14 cellular contexts compared by ENCODE assay signal in the genomic region with DNA sequence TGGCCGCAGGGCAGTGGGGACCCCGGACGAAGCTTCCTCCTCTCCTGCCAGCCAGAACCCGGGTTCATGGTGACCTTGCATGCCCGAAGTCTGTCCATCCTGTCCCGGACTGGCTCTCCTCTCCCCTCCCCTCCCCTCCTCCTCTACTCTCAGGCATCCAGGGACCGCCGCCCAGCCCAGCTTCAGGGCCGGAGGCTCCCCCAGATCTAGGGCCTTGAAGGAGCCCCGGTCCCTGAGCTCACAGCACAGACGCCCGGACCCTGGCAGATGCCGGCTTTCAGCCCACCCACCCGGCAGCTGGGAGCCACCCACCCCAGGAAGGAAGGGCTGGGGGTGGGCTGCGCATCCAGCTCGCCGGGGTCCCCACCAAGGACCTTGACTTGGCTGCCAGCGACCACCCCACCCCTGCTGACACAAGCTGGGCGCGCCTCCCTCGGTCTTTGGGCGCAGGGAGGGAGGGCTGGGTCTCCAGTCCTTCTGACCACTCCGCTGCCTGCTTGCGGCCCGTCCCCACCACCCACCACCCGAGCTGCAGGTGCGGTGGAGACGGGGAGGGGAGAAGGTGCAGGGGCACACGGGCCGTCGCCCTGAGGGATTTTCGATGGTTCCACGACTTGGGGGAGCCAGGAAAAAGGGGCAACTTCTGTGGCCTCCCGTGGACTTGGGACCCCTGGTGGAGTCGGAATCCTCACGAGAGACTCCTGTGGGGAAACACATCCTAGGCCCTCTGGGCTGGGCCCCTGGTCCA. TPM values are rescaled to one million over a fixed set of nuclear protein-coding genes. Genes with fewer than 3 reads are reported as not detected.
A peak's percentile ranks its signal among the peaks of the same experiment; 100 is the strongest.
DNase-seq lines count a peak whose midpoint lies in the region; ATAC-seq and TF ChIP-seq lines count a peak whose summit lies in the region.
"Had no signal": no experiment of that assay in that cellular context is flagged by ENCODE, and none has a peak within 500 bp of the region (broad histone marks: within the 10 kb centered on the region; RNA-seq: fewer than 3 reads in every experiment).

No MANE protein-coding gene starts in this region.

- H3K9me3 ChIP-seq in body of pancreas (no peaks in the 10 kb centered on the region), iPS-18a (ENCODE audit: control insufficient read depth, low read depth, low read length) (no peaks in the 10 kb centered on the region), gastrocnemius medialis (no peaks in the 10 kb centered on the region), Karpas-422 (ENCODE audit: low read length) (no peaks in the 10 kb centered on the region)

- H4K20me1 ChIP-seq in Karpas-422 (ENCODE audit: insufficient read depth, low read depth, low read length), result peaks cover 16% of the 10 kb centered on the region

- H3K27me3 ChIP-seq in body of pancreas, result peaks cover 0 to 27% of the 10 kb centered on the region in 2 donors
- H3K27me3 ChIP-seq in iPS-18a (ENCODE audit: control insufficient read depth, insufficient read depth, low read length), result no peaks in the 10 kb centered on the region
- H3K27me3 ChIP-seq in gastrocnemius medialis, result peaks cover 9 to 37% (median 33%) of the 10 kb centered on the region in 3 donors
- no peaks in the 10 kb centered on the region for H3K27me3 ChIP-seq in Karpas-422 (ENCODE audit: low read length)

- intact Hi-C loops in body of pancreas (cut with DNase I) (loop anchor here (10.0 kb wide), 1 partner anchor 321 kb away; the partner anchor contains the start of gene PTK6), gastrocnemius medialis (cut with DNase I; ENCODE audit: low total_unique reads) (no loop called here)

- H3K4me2 ChIP-seq in Karpas-422 (ENCODE audit: low read depth, low read length, poor library complexity, severe bottlenecking), result no peak overlapping the region

- in situ Hi-C loops in gastrocnemius medialis (cut with MboI; ENCODE audit: low sequenced_read_pairs in 4 of 4), result no loop called here

- H3K27ac ChIP-seq in body of pancreas (no peak overlapping the region), iPS-18a (ENCODE audit: low read length) (no peak overlapping the region), gastrocnemius medialis (peak overlapping the region; percentile 70 to 84 (median 78)), Karpas-422 (ENCODE audit: low read length) (no peak overlapping the region)

- WGBS in body of pancreas, 2 donors, result 10 to 12% methylated on average over 5 to 35 of the region's 36 CpGs

- H3K79me2 ChIP-seq in Karpas-422 (ENCODE audit: low read length), result no peaks in the 10 kb centered on the region

- H3K36me3 ChIP-seq in body of pancreas (replicated peaks in 1 of 2; ENCODE audit: insufficient read depth in 1 of 2, low read depth in 2 of 2) (no peaks in the 10 kb centered on the region), iPS-18a (ENCODE audit: control insufficient read depth, low read depth, low read length) (no peaks in the 10 kb centered on the region), gastrocnemius medialis (no peaks in the 10 kb centered on the region), Karpas-422 (ENCODE audit: insufficient read depth, low read length) (no peaks in the 10 kb centered on the region)

- peak; percentile 2 for ATAC-seq in body of pancreas
- ATAC-seq in gastrocnemius medialis, result no peak
- no peak for ATAC-seq in HG02970 (IDR thresholded peaks at IDR 0.05; ENCODE audit: low FRiP score, unreplicated experiment)
- ATAC-seq: activated T-cell treated with anti-CD3 and anti-CD28 coated beads, Interleukin-2, amount 50 U/mL, for 4 hours had no signal

- H3K4me1 ChIP-seq in body of pancreas (peaks cover 25% of the 10 kb centered on the region), iPS-18a (ENCODE audit: control insufficient read depth, low read depth, low read length) (peaks cover 27% of the 10 kb centered on the region), gastrocnemius medialis (peaks cover 33 to 48% of the 10 kb centered on the region in 2 donors), Karpas-422 (ENCODE audit: low read length) (no peaks in the 10 kb centered on the region)

- H3K9me2 ChIP-seq in Karpas-422 (replicated peaks; ENCODE audit: insufficient read depth, low read length), result no peaks in the 10 kb centered on the region

- DNase-seq in EH (ENCODE audit: low read depth) (peak; percentile 18), body of pancreas (no peak), gastrocnemius medialis (no peak), RKO (ENCODE audit: low spot score) (no peak), SIG-M5 treated with dmso at 0.1 percent for 504 hours (lab: John Stamatoyannopoulos, UW; ENCODE audit: unreplicated experiment) (no peak), Karpas-422 (no peak)
- DNase-seq: activated T-cell treated with anti-CD3 and anti-CD28 coated beads, Interleukin-2, amount 50 U/mL, for 4 hours; midbrain; RPMI8226 had no signal

- no peak overlapping the region for H2AFZ ChIP-seq in Karpas-422 (ENCODE audit: low read length)

- H3K4me3 ChIP-seq in body of pancreas (no peak overlapping the region), iPS-18a (ENCODE audit: low read length) (peak overlapping the region; percentile 29), gastrocnemius medialis (peak overlapping the region in 3 of 4 donors; percentile 23 to 49 (median 42)), Karpas-422 (ENCODE audit: low read length) (no peak overlapping the region)

- TF ChIP-seq CTCF in body of pancreas (IDR thresholded peaks at IDR 0.05) (no peak), gastrocnemius medialis (IDR thresholded peaks at IDR 0.05 in 4 of 5, conservative IDR thresholded peaks at IDR 0.05 in 1 of 5) (no peak)

- no peak overlapping the region for H3K9ac ChIP-seq in iPS-18a (ENCODE audit: low read length)
- H3K9ac ChIP-seq in Karpas-422 (ENCODE audit: low read length), result no peak overlapping the region

- TF ChIP-seq POLR2A in body of pancreas (IDR thresholded peaks at IDR 0.05) (no peak), gastrocnemius medialis (IDR thresholded peaks at IDR 0.05) (no peak)

RNA-seq across cellular contexts. Expression of gene ABHD16B, which starts 5.8 kb away (rescaled TPM):
- total RNA-seq in body of pancreas (not detected), gastrocnemius medialis (not detected)
- total RNA-seq in Karpas-422 (2014; rRNA removed; shearing (Covaris generic); ENCODE audit: low replicate concordance), result not detected in 2 replicates
- total RNA-seq: activated T-cell treated with anti-CD3 and anti-CD28 coated beads, Interleukin-2, amount 50 U/mL, for 4 hours; B cell; fibroblast of villous mesenchyme; LHCN-M2 had no signal

RNA-seq across cellular contexts. Expression of gene TPD52L2, which starts 9.5 kb away (rescaled TPM):
- total RNA-seq in body of pancreas, result 10 to 100 TPM; 31.4 to 47.1 TPM
- total RNA-seq in gastrocnemius medialis, result 10 to 100 TPM; 57.7 to 92.4 (median 59.8) TPM
- total RNA-seq in Karpas-422 (2014; rRNA removed; shearing (Covaris generic); ENCODE audit: low replicate concordance), result 25.9 and 38.3 TPM in 2 replicates

RNA-seq across cellular contexts. Expression of gene ZBTB46, which starts 24.5 kb away (rescaled TPM):
- total RNA-seq in body of pancreas, result 1 to 10 TPM; 4.3 to 5.4 TPM
- total RNA-seq in gastrocnemius medialis, result 1 to 10 TPM; 4.3 to 7.1 (median 5.6) TPM
- total RNA-seq in Karpas-422 (2014; rRNA removed; shearing (Covaris generic); ENCODE audit: low replicate concordance), result 0.18 TPM in 1 of 2 replicates, not detected in the other

RNA-seq across cellular contexts. Expression of gene DNAJC5, which starts 39.4 kb away (rescaled TPM):
- total RNA-seq in body of pancreas (10 to 100 TPM; 32.9 to 44.2 TPM), gastrocnemius medialis (10 to 100 TPM; 18.5 to 26.4 (median 22.5) TPM)
- 22.9 and 28.5 TPM in 2 replicates for total RNA-seq in Karpas-422 (2014; rRNA removed; shearing (Covaris generic); ENCODE audit: low replicate concordance)

Comparison
In these comparisons a context has a peak if more than half of its experiments do, and no peak if none do; other contexts are left out.
1. H3K27ac ChIP-seq: peak in gastrocnemius medialis (4 of 4); none in body of pancreas (0 of 4), iPS-18a (single experiment) and Karpas-422 (single experiment).
2. H3K4me3 ChIP-seq: peak in iPS-18a (single experiment) and gastrocnemius medialis (3 of 4); none in body of pancreas (0 of 2) and Karpas-422 (single experiment).